23 cellular contexts compared by ENCODE assay signal in genomic region chr15:55981596-55982249, GRCh38.
"Had no signal": no experiment of that assay in that cellular context is flagged by ENCODE, and none has a peak within 500 bp of the region (broad histone marks: within the 10 kb centered on the region; RNA-seq: fewer than 3 reads in every experiment).

No MANE protein-coding gene starts in this region.

- H3K4me1 Mint-ChIP-seq: nephron progenitor cell; stimulated activated memory B cell treated with anti-CD40 and anti-IgM and Interleukin-4, amounts not matched to agents 10 μg/mL and 1 μg/mL and 100 μg/mL, for 72 hours had no signal

- H3K36me3 Mint-ChIP-seq: stimulated activated memory B cell treated with anti-CD40 and anti-IgM and Interleukin-4, amounts not matched to agents 10 μg/mL and 1 μg/mL and 100 μg/mL, for 72 hours had no signal

- H2AFZ ChIP-seq: hepatocyte had no signal

- H3K4me3 ChIP-seq: esophagus squamous epithelium, hepatocyte, left ventricle myocardium inferior, lower lobe of right lung, psoas muscle, right lobe of liver, stomach, thoracic aorta, transverse colon had no signal

- H3K36me3 ChIP-seq: esophagus squamous epithelium, left ventricle myocardium inferior, lower lobe of right lung, right lobe of liver, stomach, thoracic aorta, transverse colon had no signal

- FAIRE-seq: colon, kidney had no signal

- H3K27ac Mint-ChIP-seq: dendritic cell treated with granulocyte-macrophage colony-stimulating factor and Interleukin-4, amounts not matched to agents 40 ng/mL and 50 ng/mL, for 4 days; nephron progenitor cell; stimulated activated memory B cell treated with anti-CD40 and anti-IgM and Interleukin-4, amounts not matched to agents 10 μg/mL and 1 μg/mL and 100 μg/mL, for 72 hours had no signal

- H3K4me3 Mint-ChIP-seq: dendritic cell treated with granulocyte-macrophage colony-stimulating factor and Interleukin-4, amounts not matched to agents 40 ng/mL and 50 ng/mL, for 4 days; nephron progenitor cell; stimulated activated memory B cell treated with anti-CD40 and anti-IgM and Interleukin-4, amounts not matched to agents 10 μg/mL and 1 μg/mL and 100 μg/mL, for 72 hours had no signal

- ATAC-seq: left cardiac atrium; lower lobe of right lung; psoas muscle; right lobe of liver; stimulated activated memory B cell treated with anti-CD40 and anti-IgM and Interleukin-4, amounts not matched to agents 10 μg/mL and 1 μg/mL and 100 μg/mL, for 72 hours had no signal

- DNase-seq: esophagus squamous epithelium; foreskin fibroblast; head of caudate nucleus; kidney; left cardiac atrium; left ventricle myocardium inferior; lower lobe of right lung; mesenchymal stem cell; midbrain; nephron progenitor cell; psoas muscle; retina; right lobe of liver; stimulated activated CD4-positive, alpha-beta T cell treated with anti-CD3 and anti-CD28 coated beads, Interleukin-4, amount 100 ng/mL, for 1 hour; stimulated activated CD8-positive, alpha-beta memory T cell treated with anti-CD3 and anti-CD28 coated beads, Interleukin-4, amount 100 ng/mL, for 48 hours; stomach; substantia nigra; transverse colon had no signal

- H3K4me2 ChIP-seq: hepatocyte had no signal

- H3K27me3 ChIP-seq: esophagus squamous epithelium, hepatocyte, right lobe of liver, stomach, transverse colon had no signal

- H3K27me3 Mint-ChIP-seq: dendritic cell treated with granulocyte-macrophage colony-stimulating factor and Interleukin-4, amounts not matched to agents 40 ng/mL and 50 ng/mL, for 4 days had no signal

- H3K27ac ChIP-seq: esophagus squamous epithelium, hepatocyte, left ventricle myocardium inferior, lower lobe of right lung, psoas muscle, right lobe of liver, stomach, thoracic aorta, transverse colon had no signal

- H3K4me1 ChIP-seq: esophagus squamous epithelium, left ventricle myocardium inferior, lower lobe of right lung, psoas muscle, right lobe of liver, transverse colon had no signal

- H3K9me3 Mint-ChIP-seq: dendritic cell treated with granulocyte-macrophage colony-stimulating factor and Interleukin-4, amounts not matched to agents 40 ng/mL and 50 ng/mL, for 4 days; stimulated activated memory B cell treated with anti-CD40 and anti-IgM and Interleukin-4, amounts not matched to agents 10 μg/mL and 1 μg/mL and 100 μg/mL, for 72 hours had no signal

- H3K9me3 ChIP-seq: esophagus squamous epithelium, left ventricle myocardium inferior, lower lobe of right lung, psoas muscle, right lobe of liver, stomach, thoracic aorta, transverse colon had no signal
